1 cellular context compared by ENCODE assay signal in genomic region chr3:136772709-136773108, GRCh38.
TF ChIP-seq lines count a peak whose summit lies in the region.

No MANE protein-coding gene starts in this region.

TF ChIP-seq in HCT116, 20 proteins besides CTCF, POLR2A, EP300 and RAD21:
- no peak for TF ChIP-seq EZH2 (IDR thresholded peaks at IDR 0.05)
- TF ChIP-seq FOSL1 (IDR thresholded peaks at IDR 0.05; ENCODE audit: low read depth), result peak; percentile 42
- peak; percentile 45; the same call in 1 of the 2 replicates for TF ChIP-seq JUND (IDR thresholded peaks at IDR 0.05)
- TF ChIP-seq SRF (IDR thresholded peaks at IDR 0.05; ENCODE audit: low read depth), result no peak
- no peak for TF ChIP-seq MAX (IDR thresholded peaks at IDR 0.05)
TF ChIP-seq in HCT116: peak in this region for 2.
